1 cellular context compared by ENCODE assay signal in the genomic region with DNA sequence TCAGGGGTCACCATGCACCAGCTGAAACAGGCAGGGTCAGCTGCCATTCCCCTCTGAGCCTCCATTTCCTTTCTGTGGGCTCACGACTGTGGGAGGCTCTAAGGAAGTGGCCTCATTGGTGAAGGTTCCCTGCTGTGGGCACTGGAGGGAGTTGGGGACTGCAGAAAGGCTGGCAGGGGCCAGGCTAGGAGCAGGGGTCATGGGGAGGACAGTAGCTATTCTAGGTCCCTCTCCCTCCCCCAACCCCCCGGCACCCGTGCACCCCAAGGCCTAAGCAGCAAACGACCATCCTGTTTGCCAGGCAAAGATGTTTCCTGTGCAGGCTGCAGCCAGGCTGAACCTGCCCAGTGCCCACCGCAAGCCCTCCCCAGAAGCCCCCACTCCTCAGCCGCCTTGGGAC.
TF ChIP-seq lines count a peak whose summit lies in the region.

No MANE protein-coding gene starts in this region.

TF ChIP-seq in SK-N-SH treated with all-trans-retinoic acid at 6 μM for 48 hours, 23 proteins besides CTCF, POLR2A, EP300 and RAD21 (continued from another document):
- TF ChIP-seq, protein P1, sequence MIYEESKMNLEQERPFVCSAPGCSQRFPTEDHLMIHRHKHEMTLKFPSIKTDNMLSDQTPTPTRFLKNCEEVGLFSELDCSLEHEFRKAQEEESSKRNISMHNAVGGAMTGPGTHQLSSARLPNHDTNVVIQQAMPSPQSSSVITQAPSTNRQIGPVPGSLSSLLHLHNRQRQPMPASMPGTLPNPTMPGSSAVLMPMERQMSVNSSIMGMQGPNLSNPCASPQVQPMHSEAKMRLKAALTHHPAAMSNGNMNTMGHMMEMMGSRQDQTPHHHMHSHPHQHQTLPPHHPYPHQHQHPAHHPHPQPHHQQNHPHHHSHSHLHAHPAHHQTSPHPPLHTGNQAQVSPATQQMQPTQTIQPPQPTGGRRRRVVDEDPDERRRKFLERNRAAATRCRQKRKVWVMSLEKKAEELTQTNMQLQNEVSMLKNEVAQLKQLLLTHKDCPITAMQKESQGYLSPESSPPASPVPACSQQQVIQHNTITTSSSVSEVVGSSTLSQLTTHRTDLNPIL (CRISPR knock-in tag; IDR thresholded peaks at IDR 0.05; ENCODE audit: low read depth), result no peak
- TF ChIP-seq SNAI2 (CRISPR knock-in tag; IDR thresholded peaks at IDR 0.05) (no peak), TCF4 (CRISPR knock-in tag; IDR thresholded peaks at IDR 0.05; ENCODE audit: borderline replicate concordance) (no peak), ZC3H10 (CRISPR knock-in tag; IDR thresholded peaks at IDR 0.05) (no peak), ZNF8 (CRISPR knock-in tag; IDR thresholded peaks at IDR 0.05) (no peak), BACH2 (CRISPR knock-in tag; IDR thresholded peaks at IDR 0.05; ENCODE audit: borderline replicate concordance) (no peak)
